In genomic region chr4:144078746-144079145, GRCh38 we compare ENCODE assay signal across 18 cellular contexts. TPM values are rescaled to one million over a fixed set of nuclear protein-coding genes. Genes with fewer than 3 reads are reported as not detected.
"Had no signal": no experiment of that assay in that cellular context is flagged by ENCODE, and none has a peak within 500 bp of the region (broad histone marks: within the 10 kb centered on the region; RNA-seq: fewer than 3 reads in every experiment).

No MANE protein-coding gene starts in this region.

RNA-seq across cellular contexts. Expression of gene GYPB, which starts 59.6 kb away (rescaled TPM):
- total RNA-seq: kidney, left colon, left lung, lower lobe of right lung, mammary epithelial cell, mesothelial cell of epicardium, mononuclear cell, natural killer cell, osteocyte, psoas muscle, sigmoid colon, subcutaneous adipose tissue, suprapubic skin, thoracic aorta, upper lobe of right lung had no signal
- polyA plus RNA-seq: immature natural killer cell, liver, mammary epithelial cell, sigmoid colon, small intestine had no signal
